In genomic region chr3:63450634-63451363, GRCh38 we compare ENCODE assay signal across 21 cellular contexts.
A peak's percentile ranks its signal among the peaks of the same experiment; 100 is the strongest.
DNase-seq lines count a peak whose midpoint lies in the region; ATAC-seq, FAIRE-seq and TF ChIP-seq lines count a peak whose summit lies in the region.
"Had no signal": no experiment of that assay in that cellular context is flagged by ENCODE, and none has a peak within 500 bp of the region (broad histone marks: within the 10 kb centered on the region; RNA-seq: fewer than 3 reads in every experiment).

No MANE protein-coding gene starts in this region.

- H3K9ac ChIP-seq in PC-3 (ENCODE audit: low read length), result no peak overlapping the region

- H3K27me3 Mint-ChIP-seq in CD8-positive, alpha-beta T cell (ENCODE audit: low read depth), result no peaks in the 10 kb centered on the region
- H3K27me3 Mint-ChIP-seq: CD4-positive, alpha-beta T cell had no signal

- H3K36me3 Mint-ChIP-seq in CD8-positive, alpha-beta T cell, result no peaks in the 10 kb centered on the region
- H3K36me3 Mint-ChIP-seq: naive thymus-derived CD4-positive, alpha-beta T cell had no signal

- ATAC-seq in PC-3, result no peak
- ATAC-seq in CD8-positive, alpha-beta T cell, result no peak
- ATAC-seq: GM12878; naive thymus-derived CD4-positive, alpha-beta T cell; stimulated activated naive CD8-positive, alpha-beta T cell treated with anti-CD3 and anti-CD28 coated beads, Interleukin-15, amount 100 ng/mL, for 72 hours had no signal

- H3K27me3 ChIP-seq in PC-3 (ENCODE audit: low read length) (no peaks in the 10 kb centered on the region), small intestine (ENCODE audit: control insufficient read depth in 2 of 2, insufficient read depth in 2 of 2, low read length in 2 of 2) (no peaks in the 10 kb centered on the region)
- no peaks in the 10 kb centered on the region for H3K27me3 ChIP-seq in CD8-positive, alpha-beta T cell (ENCODE audit: insufficient read depth, low read length)
- H3K27me3 ChIP-seq: esophagus muscularis mucosa had no signal

- no peaks in the 10 kb centered on the region for H3K79me2 ChIP-seq in PC-3 (ENCODE audit: low read length)

- 13 to 58% (median 37%) methylated on average over 5 of the region's 5 CpGs for WGBS in small intestine, 3 donors

- no peaks in the 10 kb centered on the region for H3K9me3 Mint-ChIP-seq in CD8-positive, alpha-beta T cell
- H3K9me3 Mint-ChIP-seq: activated T-helper 2 cell treated with anti-CD3 and anti-CD28 coated beads, Interferon-gamma antibody, Interleukin-2, Interleukin-4, amounts not matched to agents 10 μg/mL and 5 μg/mL and 100 μg/mL, durations not matched to agents 14 hours and 24 hours and 36 hours had no signal

- H3K9me3 ChIP-seq in PC-3 (ENCODE audit: low read length) (no peaks in the 10 kb centered on the region), small intestine (ENCODE audit: control insufficient read depth, low read depth) (no peaks in the 10 kb centered on the region)
- H3K9me3 ChIP-seq in CD8-positive, alpha-beta T cell (ENCODE audit: low read length), result no peaks in the 10 kb centered on the region
- H3K9me3 ChIP-seq: esophagus muscularis mucosa had no signal

- DNase-seq in NCI-H748 (lab: John Stamatoyannopoulos, UW; ENCODE audit: unreplicated experiment) (peak; percentile 23), NCI-H748 treated with DMSO at 0.1 percent for 48 hours (lab: John Stamatoyannopoulos, UW) (no peak), PC-3 (peak; percentile 5), epithelial cell of esophagus (ENCODE audit: low read depth) (peak; percentile 13), small intestine (peak; percentile 79), iPS-NIHi11 (ENCODE audit: low spot score) (no peak)
- DNase-seq in NK-92 treated with Interleukin-12 subunit alpha and Interleukin-12 subunit beta, amount 100 ng/mL, for 24 hours (lab: John Stamatoyannopoulos, UW), result no peak
- DNase-seq in CD8-positive, alpha-beta T cell, result no peak
- DNase-seq: activated CD4-positive, alpha-beta T cell treated with anti-CD3 and anti-CD28 coated beads, Interleukin-2, amount 50 U/mL, for 1 hour; CD4-positive, alpha-beta T cell; effector CD8-positive, alpha-beta T cell; naive thymus-derived CD4-positive, alpha-beta T cell; NCI-H1436; NCI-H2171; PC-9; SIG-M5; stimulated activated naive CD8-positive, alpha-beta T cell treated with anti-CD3 and anti-CD28 coated beads, Interleukin-15, amount 100 ng/mL, for 72 hours had no signal

- H3K36me3 ChIP-seq in PC-3 (ENCODE audit: low read depth, low read length), result no peaks in the 10 kb centered on the region
- no peaks in the 10 kb centered on the region for H3K36me3 ChIP-seq in small intestine (ENCODE audit: control insufficient read depth in 2 of 2, insufficient read depth in 2 of 2, low read length in 2 of 2)
- H3K36me3 ChIP-seq in CD8-positive, alpha-beta T cell (ENCODE audit: insufficient read depth, low read length), result no peaks in the 10 kb centered on the region
- H3K36me3 ChIP-seq: esophagus muscularis mucosa had no signal

- H3K27ac ChIP-seq in PC-3 (ENCODE audit: low read length) (no peak overlapping the region), small intestine (ENCODE audit: low read depth in 1 of 2, low read length in 1 of 2) (peak overlapping the region; percentile 38 to 54)
- H3K27ac ChIP-seq in CD8-positive, alpha-beta T cell (ENCODE audit: low read depth, low read length), result no peak overlapping the region
- H3K27ac ChIP-seq: 22Rv1, esophagus muscularis mucosa, PC-9 had no signal

- no peaks in the 10 kb centered on the region for H3K4me1 ChIP-seq in PC-3 (ENCODE audit: insufficient read depth, low read length)
- H3K4me1 ChIP-seq in small intestine (ENCODE audit: control insufficient read depth in 2 of 2, insufficient read depth in 1 of 2, low read depth in 1 of 2, low read length in 1 of 2), result peaks cover 3 to 5% of the 10 kb centered on the region in 2 donors
- H3K4me1 ChIP-seq in CD8-positive, alpha-beta T cell (ENCODE audit: insufficient read depth, low read length), result no peaks in the 10 kb centered on the region
- H3K4me1 ChIP-seq: esophagus muscularis mucosa had no signal

- BruUV-seq in PC-3 (replicated peaks; lab: Mats Ljungman, UMichigan), result no TSS peak

- H3K4me3 ChIP-seq in PC-3 (ENCODE audit: low read length) (no peak overlapping the region), epithelial cell of esophagus (ENCODE audit: low read length) (no peak overlapping the region), small intestine (ENCODE audit: low read depth in 1 of 2, low read length in 2 of 2) (no peak overlapping the region)
- H3K4me3 ChIP-seq in CD8-positive, alpha-beta T cell (ENCODE audit: low read depth, low read length), result no peak overlapping the region
- H3K4me3 ChIP-seq: esophagus muscularis mucosa, GM12878, PC-9 had no signal

- no peak overlapping the region for H2AFZ ChIP-seq in PC-3 (ENCODE audit: low read length)
- H2AFZ ChIP-seq: PC-9 had no signal

- no peak overlapping the region for H3K4me2 ChIP-seq in PC-3 (ENCODE audit: low read length)
- H3K4me2 ChIP-seq: PC-9 had no signal

- POLR2A ChIA-PET in PC-3 (lab: Charles Lee; ENCODE audit: unreplicated experiment), result no interaction called here
- POLR2A ChIA-PET in CD8-positive, alpha-beta T cell (lab: Charles Lee), result no interaction called here

- H3K9me2 ChIP-seq in PC-3 (replicated peaks; ENCODE audit: low read length), result no peaks in the 10 kb centered on the region

- CTCF ChIA-PET in PC-3 (lab: Charles Lee), result no interaction called here
- CTCF ChIA-PET in CD8-positive, alpha-beta T cell (lab: Charles Lee), result no interaction called here

- FAIRE-seq in small intestine (lab: Jason Lieb, UNC), result no peak
- FAIRE-seq: GM12878 had no signal

- no peak for TF ChIP-seq CTCF in PC-3 (conservative IDR thresholded peaks at IDR 0.05; ENCODE audit: low read depth, low read length)
- TF ChIP-seq CTCF in epithelial cell of esophagus (IDR thresholded peaks at IDR 0.05; ENCODE audit: insufficient read depth, low read depth, low read length, missing control alignments), result no peak
- TF ChIP-seq CTCF in CD8-positive, alpha-beta T cell (IDR thresholded peaks at IDR 0.05), result no peak

- H3K4me1 Mint-ChIP-seq in CD8-positive, alpha-beta T cell (ENCODE audit: low read depth), result no peaks in the 10 kb centered on the region
- H3K4me1 Mint-ChIP-seq: naive thymus-derived CD4-positive, alpha-beta T cell; stimulated activated naive CD8-positive, alpha-beta T cell treated with anti-CD3 and anti-CD28 coated beads, Interleukin-15, amount 100 ng/mL, for 72 hours had no signal

- H4K20me1 ChIP-seq in PC-3 (ENCODE audit: low read length), result no peaks in the 10 kb centered on the region

- H3K27ac Mint-ChIP-seq in CD8-positive, alpha-beta T cell, result no peak overlapping the region
- H3K27ac Mint-ChIP-seq: activated T-helper 2 cell treated with anti-CD3 and anti-CD28 coated beads, Interferon-gamma antibody, Interleukin-2, Interleukin-4, amounts not matched to agents 10 μg/mL and 5 μg/mL and 100 μg/mL, durations not matched to agents 14 hours and 24 hours and 36 hours; CD4-positive, alpha-beta T cell; naive thymus-derived CD4-positive, alpha-beta T cell; stimulated activated naive CD8-positive, alpha-beta T cell treated with anti-CD3 and anti-CD28 coated beads, Interleukin-15, amount 100 ng/mL, for 72 hours had no signal

- no peaks in the 10 kb centered on the region for H3F3A ChIP-seq in PC-3 (ENCODE audit: low read length, unreplicated experiment)

- intact Hi-C loops in PC-3 (cut with micrococcal nuclease), result no loop called here
- intact Hi-C loops in CD8-positive, alpha-beta T cell (cut with DNase I, micrococcal nuclease), result loop anchor here in 1 of 2 experiments (5.0 kb wide), 1 partner anchor 513 kb away; no protein-coding TSS in a partner anchor

- no peak overlapping the region for H3K4me3 Mint-ChIP-seq in CD8-positive, alpha-beta T cell
- H3K4me3 Mint-ChIP-seq: CD4-positive, alpha-beta T cell; naive thymus-derived CD4-positive, alpha-beta T cell; stimulated activated naive CD8-positive, alpha-beta T cell treated with anti-CD3 and anti-CD28 coated beads, Interleukin-15, amount 100 ng/mL, for 72 hours had no signal

Comparison
In these comparisons a context has a peak if more than half of its experiments do, and no peak if none do; other contexts are left out.
1. DNase-seq: peak in NCI-H748 (single experiment), PC-3 (single experiment), epithelial cell of esophagus (single experiment) and small intestine (single experiment); none in NCI-H748 treated with DMSO at 0.1 percent for 48 hours (single experiment), NK-92 treated with Interleukin-12 subunit alpha and Interleukin-12 subunit beta, amount 100 ng/mL, for 24 hours (single experiment), iPS-NIHi11 (single experiment) and CD8-positive, alpha-beta T cell (0 of 7).
2. H3K27ac ChIP-seq: peak in small intestine (2 of 2); none in PC-3 (single experiment) and CD8-positive, alpha-beta T cell (single experiment).